9 cellular contexts compared by ENCODE assay signal in genomic region chr18:25814841-25815458, GRCh38.
DNase-seq lines count a peak whose midpoint lies in the region; ATAC-seq and TF ChIP-seq lines count a peak whose summit lies in the region.
"Had no signal": no experiment of that assay in that cellular context is flagged by ENCODE, and none has a peak within 500 bp of the region (broad histone marks: within the 10 kb centered on the region; RNA-seq: fewer than 3 reads in every experiment).

No MANE protein-coding gene starts in this region.

- intact Hi-C loops in CD4-positive, alpha-beta T cell (cut with DNase I, micrococcal nuclease) = no loop called here
- intact Hi-C loops in Right ventricle myocardium superior (cut with DNase I) = no loop called here
- intact Hi-C loops in adrenal gland (cut with DNase I) = no loop called here

- peak overlapping the region in 2 of 4 donors; percentile 26 to 43 for H3K4me3 Mint-ChIP-seq in CD4-positive, CD25-positive, alpha-beta regulatory T cell
- no peak overlapping the region for H3K4me3 Mint-ChIP-seq in CD4-positive, alpha-beta T cell

- no peak for TF ChIP-seq CTCF in CD4-positive, alpha-beta T cell (IDR thresholded peaks at IDR 0.05)
- no peak for TF ChIP-seq CTCF in adrenal gland (IDR thresholded peaks at IDR 0.05)

- H3K27ac ChIP-seq in CD4-positive, CD25-positive, alpha-beta regulatory T cell (ENCODE audit: insufficient read depth, low read length, poor library complexity, severe bottlenecking) = no peak overlapping the region
- H3K27ac ChIP-seq in CD4-positive, alpha-beta T cell (ENCODE audit: low read depth, low read length) = no peak overlapping the region
- no peak overlapping the region for H3K27ac ChIP-seq in adrenal gland
- H3K27ac ChIP-seq: C4-2B had no signal

- no peaks in the 10 kb centered on the region for H3K9me3 ChIP-seq in CD4-positive, CD25-positive, alpha-beta regulatory T cell (ENCODE audit: control insufficient read depth in 2 of 2, low read length in 2 of 2)
- H3K9me3 ChIP-seq in CD4-positive, alpha-beta T cell (ENCODE audit: control insufficient read depth, low read length) = no peaks in the 10 kb centered on the region
- H3K9me3 ChIP-seq in adrenal gland (replicated peaks in 1 of 3) = no peaks in the 10 kb centered on the region

- DNase-seq in CD4-positive, CD25-positive, alpha-beta regulatory T cell = peak in 2 of 3 donors; percentile 9 to 65
- DNase-seq in NCI-H1105 treated with DMSO at 0.1 percent for 48 hours (lab: John Stamatoyannopoulos, UW) (peak; percentile 43), OCI-M1 (lab: John Stamatoyannopoulos, UW) (no peak), Right ventricle myocardium superior (no peak), adrenal gland (no peak)
- DNase-seq in CD4-positive, alpha-beta T cell = no peak

- no peaks in the 10 kb centered on the region for H3K4me1 ChIP-seq in CD4-positive, CD25-positive, alpha-beta regulatory T cell (ENCODE audit: control insufficient read depth, insufficient read depth, low read length, poor library complexity, severe bottlenecking)
- no peaks in the 10 kb centered on the region for H3K4me1 ChIP-seq in adrenal gland (replicated peaks in 1 of 2)

- H3K27ac Mint-ChIP-seq in CD4-positive, CD25-positive, alpha-beta regulatory T cell = no peak overlapping the region
- H3K27ac Mint-ChIP-seq in CD4-positive, alpha-beta T cell = no peak overlapping the region

- ATAC-seq in CD4-positive, CD25-positive, alpha-beta regulatory T cell (ENCODE audit: low read depth in 2 of 2) = peak in 1 of 2 donors; percentile 22
- ATAC-seq in GM19035 (IDR thresholded peaks at IDR 0.05; ENCODE audit: unreplicated experiment) (peak; percentile 85), HG02870 (IDR thresholded peaks at IDR 0.05; ENCODE audit: unreplicated experiment) (peak; percentile 78), Right ventricle myocardium superior (ENCODE audit: poor library complexity) (no peak)
- ATAC-seq in CD4-positive, alpha-beta T cell (ENCODE audit: poor library complexity) = no peak

- no peaks in the 10 kb centered on the region for H3K36me3 ChIP-seq in CD4-positive, CD25-positive, alpha-beta regulatory T cell (ENCODE audit: control insufficient read depth, insufficient read depth, low read length)
- H3K36me3 ChIP-seq in adrenal gland (replicated peaks in 1 of 2) = no peaks in the 10 kb centered on the region

- no peaks in the 10 kb centered on the region for H3K36me3 Mint-ChIP-seq in CD4-positive, CD25-positive, alpha-beta regulatory T cell
- H3K36me3 Mint-ChIP-seq in CD4-positive, alpha-beta T cell (ENCODE audit: low read depth) = no peaks in the 10 kb centered on the region

- POLR2A ChIA-PET in CD4-positive, alpha-beta T cell (lab: Charles Lee) = no interaction called here

- no peaks in the 10 kb centered on the region for H3K27me3 Mint-ChIP-seq in CD4-positive, CD25-positive, alpha-beta regulatory T cell
- H3K27me3 Mint-ChIP-seq in CD4-positive, alpha-beta T cell = no peaks in the 10 kb centered on the region

- H3K9me3 Mint-ChIP-seq in CD4-positive, CD25-positive, alpha-beta regulatory T cell = peaks cover 0 to 5% (median 0%) of the 10 kb centered on the region in 7 donors
- no peaks in the 10 kb centered on the region for H3K9me3 Mint-ChIP-seq in CD4-positive, alpha-beta T cell

- no peaks in the 10 kb centered on the region for H3K27me3 ChIP-seq in CD4-positive, CD25-positive, alpha-beta regulatory T cell (ENCODE audit: control insufficient read depth, insufficient read depth, low read length)
- H3K27me3 ChIP-seq in CD4-positive, alpha-beta T cell (ENCODE audit: control insufficient read depth, insufficient read depth, low read length) = peaks cover 1% of the 10 kb centered on the region
- no peaks in the 10 kb centered on the region for H3K27me3 ChIP-seq in adrenal gland

- no peak for TF ChIP-seq POLR2A in adrenal gland (IDR thresholded peaks at IDR 0.05)

- WGBS in adrenal gland, 4 donors = 61 to 78% (median 71%) methylated on average over 4 of the region's 4 CpGs

- H3K4me3 ChIP-seq in CD4-positive, CD25-positive, alpha-beta regulatory T cell (ENCODE audit: low read depth, low read length) = no peak overlapping the region
- H3K4me3 ChIP-seq in adrenal gland = no peak overlapping the region

- CTCF ChIA-PET in CD4-positive, alpha-beta T cell (lab: Charles Lee) = no interaction called here

- peaks cover 6 to 17% (median 8%) of the 10 kb centered on the region in 4 donors for H3K4me1 Mint-ChIP-seq in CD4-positive, CD25-positive, alpha-beta regulatory T cell
- peaks cover 10% of the 10 kb centered on the region for H3K4me1 Mint-ChIP-seq in CD4-positive, alpha-beta T cell (ENCODE audit: low read depth)

Comparison
In these comparisons a context has a peak if more than half of its experiments do, and no peak if none do; other contexts are left out.
1. ATAC-seq: peak in GM19035 (single experiment) and HG02870 (single experiment); none in CD4-positive, alpha-beta T cell (single experiment) and Right ventricle myocardium superior (single experiment).
2. DNase-seq: peak in CD4-positive, CD25-positive, alpha-beta regulatory T cell (2 of 3) and NCI-H1105 treated with DMSO at 0.1 percent for 48 hours (single experiment); none in CD4-positive, alpha-beta T cell (0 of 10), OCI-M1 (single experiment), Right ventricle myocardium superior (single experiment) and adrenal gland (0 of 7).